Comparison of ENCODE assay signal across 9 cellular contexts in genomic region chr11:124623861-124624525, GRCh38.
DNase-seq lines count a peak whose midpoint lies in the region; ATAC-seq and TF ChIP-seq lines count a peak whose summit lies in the region.
"Had no signal": no experiment of that assay in that cellular context is flagged by ENCODE, and none has a peak within 500 bp of the region (broad histone marks: within the 10 kb centered on the region; RNA-seq: fewer than 3 reads in every experiment).

No MANE protein-coding gene starts in this region.

- H3K9me3 ChIP-seq in HUES6 (ENCODE audit: control insufficient read depth, insufficient read depth, low read depth, low read length) (no peaks in the 10 kb centered on the region), muscle layer of duodenum (ENCODE audit: control insufficient read depth in 1 of 2, low read length in 2 of 2) (no peaks in the 10 kb centered on the region)

- H3K36me3 ChIP-seq in HUES6 (ENCODE audit: control insufficient read depth, insufficient read depth, low read length) (peaks cover 37% of the 10 kb centered on the region), muscle layer of duodenum (ENCODE audit: control insufficient read depth in 1 of 2, insufficient read depth in 2 of 2, low read length in 2 of 2) (peaks cover 23 to 34% of the 10 kb centered on the region in 2 donors)

- no peak overlapping the region for H3K9ac ChIP-seq in HUES6 (ENCODE audit: low read length)

- ATAC-seq in GM18858 (IDR thresholded peaks at IDR 0.05; ENCODE audit: unreplicated experiment) = no peak

- H3K27ac ChIP-seq in HUES6 (ENCODE audit: low read depth, low read length) (no peak overlapping the region), muscle layer of duodenum (ENCODE audit: low read length) (peak overlapping the region; percentile 95), caudate nucleus (ENCODE audit: low read depth, low read length) (no peak overlapping the region)

- H3K27me3 ChIP-seq in HUES6 (ENCODE audit: control insufficient read depth, insufficient read depth, low read length) (peaks cover 19% of the 10 kb centered on the region), muscle layer of duodenum (ENCODE audit: low read depth, low read length) (no peaks in the 10 kb centered on the region)

- DNase-seq in AG08395 (ENCODE audit: low spot score) = peak; percentile 32
- DNase-seq in cardiac fibroblast (ENCODE audit: low read depth in 2 of 2) = peak in 1 of 2 donors; percentile 42
- DNase-seq in NCI-H446 treated with DMSO at 0.1 percent for 48 hours (lab: John Stamatoyannopoulos, UW) = no peak
- DNase-seq in caudate nucleus (lab: John Stamatoyannopoulos, UW) = no peak
- no peak for DNase-seq in SKM-1 treated with dmso at 0.1 percent for 144 hours (lab: John Stamatoyannopoulos, UW; ENCODE audit: unreplicated experiment)

- peaks cover 5% of the 10 kb centered on the region for H3K4me1 ChIP-seq in HUES6 (ENCODE audit: control insufficient read depth, insufficient read depth, low read length)
- H3K4me1 ChIP-seq in muscle layer of duodenum (ENCODE audit: control insufficient read depth in 1 of 2, insufficient read depth in 2 of 2, low read length in 2 of 2) = peaks cover 0 to 19% of the 10 kb centered on the region in 2 donors
- H3K4me1 ChIP-seq: foreskin keratinocyte had no signal

- peak overlapping the region; percentile 94 for H3K4me3 ChIP-seq in HUES6 (ENCODE audit: low read depth, low read length)
- H3K4me3 ChIP-seq in cardiac fibroblast (replicated peaks in 1 of 2; ENCODE audit: low read depth in 2 of 2, low read length in 2 of 2) = peak overlapping the region; percentile 81 to 87
- H3K4me3 ChIP-seq in muscle layer of duodenum (ENCODE audit: low read depth in 1 of 2, low read length in 2 of 2) = peak overlapping the region; percentile 80 to 93

- no peak for TF ChIP-seq CTCF in cardiac fibroblast (IDR thresholded peaks at IDR 0.05; ENCODE audit: low read depth, low read length)
